ENCODE assay signal across 8 cellular contexts in the genomic region with DNA sequence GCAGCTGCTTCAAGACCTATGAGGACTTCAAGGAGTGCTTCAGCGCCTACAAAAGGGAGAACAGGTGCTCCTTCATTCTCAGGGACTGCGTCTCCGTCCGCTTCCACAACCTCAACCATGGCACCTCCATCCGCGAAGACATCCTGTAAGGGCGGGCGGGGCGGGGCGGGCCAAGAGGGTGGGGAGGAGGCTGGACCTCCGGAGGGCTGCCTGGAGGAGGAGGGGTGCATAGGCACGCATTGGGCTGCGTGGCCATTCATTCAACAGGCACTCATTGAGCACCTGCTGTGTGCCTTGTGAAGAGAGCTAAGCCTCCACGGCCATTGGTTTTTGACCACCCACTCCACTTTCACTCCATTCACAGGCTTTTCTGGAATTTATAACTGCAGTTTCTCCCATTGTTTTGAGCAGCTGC. TPM values are rescaled to one million over a fixed set of nuclear protein-coding genes. Genes with fewer than 3 reads are reported as not detected.
DNase-seq lines count a peak whose midpoint lies in the region; ATAC-seq, FAIRE-seq and TF ChIP-seq lines count a peak whose summit lies in the region.

No MANE protein-coding gene starts in this region.

- peak; percentile 39 for DNase-seq in GM12891 (ENCODE audit: insufficient read length, low spot score)
- DNase-seq in SJCRH30, result no peak
- DNase-seq in endothelial cell (ENCODE audit: low spot score), result no peak
- peak; percentile 44 for DNase-seq in neural progenitor cell (ENCODE audit: low spot score)
- no peak for DNase-seq in cerebellar nuclear complex (lab: John Stamatoyannopoulos, UW)
- DNase-seq in ACHN, result no peak

- no peak for TF ChIP-seq POLR2A in GM12891 (IDR thresholded peaks at IDR 0.05; ENCODE audit: low read depth, low read length)

- H3K36me3 Mint-ChIP-seq in endothelial cell (ENCODE audit: low read depth, unreplicated experiment) (peaks cover 4% of the 10 kb centered on the region), neural progenitor cell (no peaks in the 10 kb centered on the region)

- H3K4me1 Mint-ChIP-seq in endothelial cell (ENCODE audit: unreplicated experiment) (peaks cover 18% of the 10 kb centered on the region), neural progenitor cell (peaks cover 25% of the 10 kb centered on the region)

- no peaks in the 10 kb centered on the region for H3K36me3 ChIP-seq in SJCRH30
- H3K36me3 ChIP-seq in neural progenitor cell, result no peaks in the 10 kb centered on the region

- TF ChIP-seq CTCF in 22Rv1 (IDR thresholded peaks at IDR 0.05) (no peak), endothelial cell (IDR thresholded peaks at IDR 0.05; ENCODE audit: unreplicated experiment) (no peak), neural progenitor cell (IDR thresholded peaks at IDR 0.05) (no peak)

- in situ Hi-C loops in ACHN (cut with HindIII; ENCODE audit: low pct_ligation_motif_present, low pct_unique_long_range_greater_than_20kb, low sequenced_read_pairs), result no loop called here

- peaks cover 12% of the 10 kb centered on the region for H3K79me2 ChIP-seq in neural progenitor cell (ENCODE audit: low read depth)

- H3K4me1 ChIP-seq in SJCRH30 (0 out of 2 replicates have a peak, but pooled peaks cover 7% of the 10 kb centered on the region), neural progenitor cell (no peaks in the 10 kb centered on the region)

- FAIRE-seq in GM12891 (lab: Jason Lieb, UNC), result no peak

- H3K27me3 ChIP-seq in SJCRH30 (no peaks in the 10 kb centered on the region), neural progenitor cell (no peaks in the 10 kb centered on the region)

- H3K27ac ChIP-seq in 22Rv1 (peak overlapping the region; percentile 72), SJCRH30 (peak overlapping the region; percentile 16; the same call in 1 of the 2 replicates), neural progenitor cell (no peak overlapping the region)

- no peaks in the 10 kb centered on the region for H4K20me1 ChIP-seq in neural progenitor cell (ENCODE audit: low read depth)

- H3K27me3 Mint-ChIP-seq in endothelial cell (ENCODE audit: unreplicated experiment) (peaks cover 4% of the 10 kb centered on the region), neural progenitor cell (ENCODE audit: insufficient read depth, low read depth) (peaks cover 2% of the 10 kb centered on the region)

- H3K27ac Mint-ChIP-seq in endothelial cell (ENCODE audit: unreplicated experiment) (peak overlapping the region; percentile 95), neural progenitor cell (no peak overlapping the region)

- H3K4me3 Mint-ChIP-seq in endothelial cell (ENCODE audit: unreplicated experiment) (peak overlapping the region; percentile 95), neural progenitor cell (peak overlapping the region; percentile 91)

- peak overlapping the region; percentile 82 for H3K4me3 ChIP-seq in SJCRH30
- H3K4me3 ChIP-seq in neural progenitor cell, result peak overlapping the region; percentile 79

- H3K9me3 Mint-ChIP-seq in endothelial cell (ENCODE audit: unreplicated experiment) (no peaks in the 10 kb centered on the region), neural progenitor cell (no peaks in the 10 kb centered on the region)

- H3K9me3 ChIP-seq in SJCRH30 (replicated peaks) (no peaks in the 10 kb centered on the region), neural progenitor cell (ENCODE audit: low read depth) (no peaks in the 10 kb centered on the region)

- no peak overlapping the region for H3K9ac ChIP-seq in neural progenitor cell

- no peaks in the 10 kb centered on the region for H3F3A ChIP-seq in neural progenitor cell (ENCODE audit: low read depth)

- H3K4me2 ChIP-seq in neural progenitor cell, result peak overlapping the region; percentile 85

- H2AFZ ChIP-seq in neural progenitor cell (replicated peaks), result peak overlapping the region; percentile 60

- ATAC-seq in HG02885 (IDR thresholded peaks at IDR 0.05; ENCODE audit: poor library complexity, unreplicated experiment), result peak; percentile 20

TF ChIP-seq in GM12891, 5 proteins besides CTCF, POLR2A, EP300 and RAD21:
- TF ChIP-seq POLR2AphosphoS5 (IDR thresholded peaks at IDR 0.05; ENCODE audit: low read depth, low read length) (no peak), PAX5 (IDR thresholded peaks at IDR 0.05; ENCODE audit: insufficient read depth, low read length, severe bottlenecking) (no peak), SPI1 (IDR thresholded peaks at IDR 0.05; ENCODE audit: low read depth, low read length) (no peak), POU2F2 (IDR thresholded peaks at IDR 0.05; ENCODE audit: low read depth, low read length) (no peak), TAF1 (IDR thresholded peaks at IDR 0.05; ENCODE audit: low read depth, low read length) (no peak)
TF ChIP-seq in GM12891: peak in this region for 0.

RNA-seq across cellular contexts. Expression of a gene that starts 0.4 kb away (rescaled TPM):
- polyA plus RNA-seq in GM12891 (2012; ENCODE audit: low read depth, missing spikeins), result 0.73 TPM
- total RNA-seq in SJCRH30 (2014; rRNA removed; shearing (Covaris generic)), result 6.2 TPM in 2 replicates
- 6.7 TPM for total RNA-seq in endothelial cell (ENCODE audit: unreplicated experiment)
- total RNA-seq in neural progenitor cell (ENCODE audit: low replicate concordance), result 3.7 and 5.4 TPM in 2 replicates

RNA-seq across cellular contexts. Expression of a gene that starts 0.7 kb away (rescaled TPM):
- polyA plus RNA-seq in GM12891 (2012; ENCODE audit: low read depth, missing spikeins), result 22.8 TPM
- 31.0 and 41.0 TPM in 2 replicates for total RNA-seq in SJCRH30 (2014; rRNA removed; shearing (Covaris generic))
- 25.3 TPM for total RNA-seq in endothelial cell (ENCODE audit: unreplicated experiment)
- total RNA-seq in neural progenitor cell (ENCODE audit: low replicate concordance), result 13.4 and 26.1 TPM in 2 replicates

RNA-seq across cellular contexts. Expression of a gene that starts 23.2 kb away (rescaled TPM):
- polyA plus RNA-seq in GM12891 (2012; ENCODE audit: low read depth, missing spikeins), result 5.9 TPM
- total RNA-seq in SJCRH30 (2014; rRNA removed; shearing (Covaris generic)), result 20.5 and 23.2 TPM in 2 replicates
- total RNA-seq in endothelial cell (ENCODE audit: unreplicated experiment) (12.6 TPM), neural progenitor cell (ENCODE audit: low replicate concordance) (10.7 and 16.6 TPM in 2 replicates)

RNA-seq across cellular contexts. Expression of a gene that starts 24.2 kb away (rescaled TPM):
- polyA plus RNA-seq in GM12891 (2012; ENCODE audit: low read depth, missing spikeins), result 1.4 TPM
- 17.1 and 18.3 TPM in 2 replicates for total RNA-seq in SJCRH30 (2014; rRNA removed; shearing (Covaris generic))
- total RNA-seq in endothelial cell (ENCODE audit: unreplicated experiment), result 11.9 TPM
- 12.2 and 18.9 TPM in 2 replicates for total RNA-seq in neural progenitor cell (ENCODE audit: low replicate concordance)

RNA-seq across cellular contexts. Expression of a gene that starts 29.6 kb away (rescaled TPM):
- polyA plus RNA-seq in GM12891 (2012; ENCODE audit: low read depth, missing spikeins), result 0.62 TPM
- 2.1 and 2.8 TPM in 2 replicates for total RNA-seq in SJCRH30 (2014; rRNA removed; shearing (Covaris generic))
- total RNA-seq in endothelial cell (ENCODE audit: unreplicated experiment) (0.62 TPM), neural progenitor cell (ENCODE audit: low replicate concordance) (0.43 and 0.54 TPM in 2 replicates)

Comparison
In these comparisons a context has a peak if more than half of its experiments do, and no peak if none do; other contexts are left out.
1. DNase-seq: peak in GM12891 (single experiment) and neural progenitor cell (single experiment); none in SJCRH30 (0 of 2), endothelial cell (single experiment), cerebellar nuclear complex (0 of 2) and ACHN (single experiment).